ENCODE assay signal across 9 cellular contexts in genomic region chr2:196089448-196089847, GRCh38. TPM values are rescaled to one million over a fixed set of nuclear protein-coding genes. Genes with fewer than 3 reads are reported as not detected.
DNase-seq lines count a peak whose midpoint lies in the region; ATAC-seq and TF ChIP-seq lines count a peak whose summit lies in the region.
"Not testable (repeated sequence)": the region's sequence is repeated elsewhere in the genome, so short reads cannot be mapped to it uniquely, and the experiment has no call there.
"Had no signal": no experiment of that assay in that cellular context is flagged by ENCODE, and none has a peak within 500 bp of the region (broad histone marks: within the 10 kb centered on the region; RNA-seq: fewer than 3 reads in every experiment).

No MANE protein-coding gene starts in this region.

- not testable (repeated sequence) for TF ChIP-seq CTCF in MM.1S (IDR thresholded peaks at IDR 0.05; ENCODE audit: low read length)

- intact Hi-C loops in activated CD4-positive, alpha-beta T cell treated with anti-CD3 and anti-CD28 coated beads, Interleukin-2, amount 10 ng/mL, durations not matched to agents 24 days and 14 days (cut with micrococcal nuclease); activated T-helper 1 cell treated with anti-CD3 and anti-CD28 coated beads, Interleukin-12 subunit alpha, Interleukin-12 subunit beta, Interleukin-2, Interleukin-4 antibody, amounts not matched to agents 30 ng/mL and 10 ng/mL and 1 ng/mL, durations not matched to agents 14 hours and 24 hours and 36 hours (cut with micrococcal nuclease); naive thymus-derived CD4-positive, alpha-beta T cell (cut with micrococcal nuclease): not testable (repeated sequence)

- H2AFZ ChIP-seq in MM.1S (ENCODE audit: low read length): not testable (repeated sequence)

- H3K9me2 ChIP-seq in MM.1S (replicated peaks; ENCODE audit: insufficient read depth, low read length): not testable (repeated sequence)

- not testable (repeated sequence) for H3K36me3 Mint-ChIP-seq in CD4-positive, CD25-positive, alpha-beta regulatory T cell; activated CD8-positive, alpha-beta T cell treated with anti-CD3 and anti-CD28 coated beads, Interleukin-2, amount 10 ng/mL, durations not matched to agents 7 days and 5 days (ENCODE audit: low read depth); activated T-helper 1 cell treated with anti-CD3 and anti-CD28 coated beads, Interleukin-12 subunit alpha, Interleukin-12 subunit beta, Interleukin-2, Interleukin-4 antibody, amounts not matched to agents 30 ng/mL and 10 ng/mL and 1 ng/mL, durations not matched to agents 14 hours and 24 hours and 36 hours (ENCODE audit: low read depth)
- peaks cover 17% of the 10 kb centered on the region for H3K36me3 Mint-ChIP-seq in activated CD4-positive, alpha-beta T cell treated with anti-CD3 and anti-CD28 coated beads, Interleukin-2, amount 10 ng/mL, durations not matched to agents 24 days and 14 days (ENCODE audit: low read depth)
- H3K36me3 Mint-ChIP-seq in activated naive CD4-positive, alpha-beta T cell treated with anti-CD3 and anti-CD28 coated beads, Interleukin-2, amount 10 ng/mL, durations not matched to agents 7 days and 5 days: peaks cover 26% of the 10 kb centered on the region
- peaks cover 9 to 34% (median 20%) of the 10 kb centered on the region in 5 donors for H3K36me3 Mint-ChIP-seq in naive thymus-derived CD4-positive, alpha-beta T cell

- H3K4me1 ChIP-seq in CD4-positive, CD25-positive, alpha-beta regulatory T cell (ENCODE audit: control insufficient read depth, insufficient read depth, low read length, poor library complexity, severe bottlenecking); MM.1S (ENCODE audit: low read length); naive thymus-derived CD4-positive, alpha-beta T cell (ENCODE audit: control insufficient read depth in 2 of 2, insufficient read depth in 2 of 2, low read length in 2 of 2): not testable (repeated sequence)

- H3K4me1 Mint-ChIP-seq in CD4-positive, CD25-positive, alpha-beta regulatory T cell: peaks cover 12 to 37% (median 23%) of the 10 kb centered on the region in 4 donors
- peaks cover 12% of the 10 kb centered on the region for H3K4me1 Mint-ChIP-seq in activated CD4-positive, alpha-beta T cell treated with anti-CD3 and anti-CD28 coated beads, Interleukin-2, amount 10 ng/mL, durations not matched to agents 24 days and 14 days
- peaks cover 14% of the 10 kb centered on the region for H3K4me1 Mint-ChIP-seq in activated CD8-positive, alpha-beta T cell treated with anti-CD3 and anti-CD28 coated beads, Interleukin-2, amount 10 ng/mL, durations not matched to agents 7 days and 5 days (ENCODE audit: low read depth)
- H3K4me1 Mint-ChIP-seq in activated T-helper 1 cell treated with anti-CD3 and anti-CD28 coated beads, Interleukin-12 subunit alpha, Interleukin-12 subunit beta, Interleukin-2, Interleukin-4 antibody, amounts not matched to agents 30 ng/mL and 10 ng/mL and 1 ng/mL, durations not matched to agents 14 hours and 24 hours and 36 hours (ENCODE audit: low read depth): peaks cover 13% of the 10 kb centered on the region
- peaks cover 29% of the 10 kb centered on the region for H3K4me1 Mint-ChIP-seq in activated naive CD4-positive, alpha-beta T cell treated with anti-CD3 and anti-CD28 coated beads, Interleukin-2, amount 10 ng/mL, durations not matched to agents 7 days and 5 days
- H3K4me1 Mint-ChIP-seq in naive thymus-derived CD4-positive, alpha-beta T cell: peaks cover 0 to 36% (median 23%) of the 10 kb centered on the region in 7 donors

- peaks cover 2 to 41% (median 20%) of the 10 kb centered on the region in 7 donors for H3K9me3 Mint-ChIP-seq in CD4-positive, CD25-positive, alpha-beta regulatory T cell
- H3K9me3 Mint-ChIP-seq in activated CD4-positive, alpha-beta T cell treated with anti-CD3 and anti-CD28 coated beads, Interleukin-2, amount 10 ng/mL, durations not matched to agents 24 days and 14 days: peaks cover 30% of the 10 kb centered on the region
- H3K9me3 Mint-ChIP-seq in activated CD8-positive, alpha-beta T cell treated with anti-CD3 and anti-CD28 coated beads, Interleukin-2, amount 10 ng/mL, durations not matched to agents 7 days and 5 days (ENCODE audit: insufficient read depth): peaks cover 11% of the 10 kb centered on the region
- peaks cover 44% of the 10 kb centered on the region for H3K9me3 Mint-ChIP-seq in activated T-helper 1 cell treated with anti-CD3 and anti-CD28 coated beads, Interleukin-12 subunit alpha, Interleukin-12 subunit beta, Interleukin-2, Interleukin-4 antibody, amounts not matched to agents 30 ng/mL and 10 ng/mL and 1 ng/mL, durations not matched to agents 14 hours and 24 hours and 36 hours
- H3K9me3 Mint-ChIP-seq in activated naive CD4-positive, alpha-beta T cell treated with anti-CD3 and anti-CD28 coated beads, Interleukin-2, amount 10 ng/mL, durations not matched to agents 7 days and 5 days: peaks cover 42% of the 10 kb centered on the region
- H3K9me3 Mint-ChIP-seq in naive thymus-derived CD4-positive, alpha-beta T cell: peaks cover 5 to 58% (median 26%) of the 10 kb centered on the region in 11 donors

- H3K36me3 ChIP-seq in CD4-positive, CD25-positive, alpha-beta regulatory T cell (ENCODE audit: control insufficient read depth, insufficient read depth, low read length); MM.1S (replicated peaks; ENCODE audit: insufficient read depth, low read length); naive thymus-derived CD4-positive, alpha-beta T cell (ENCODE audit: control insufficient read depth in 2 of 3, insufficient read depth in 3 of 3, low read length in 3 of 3): not testable (repeated sequence)

- CTCF ChIA-PET in activated CD8-positive, alpha-beta T cell treated with anti-CD3 and anti-CD28 coated beads, Interleukin-2, amount 10 ng/mL, durations not matched to agents 7 days and 5 days (lab: Charles Lee): interaction anchor here (1.0 kb wide), 1 partner anchor 11 kb away, joined by 3 read pairs; no protein-coding TSS in a partner anchor
- CTCF ChIA-PET in activated naive CD4-positive, alpha-beta T cell treated with anti-CD3 and anti-CD28 coated beads, Interleukin-2, amount 10 ng/mL, durations not matched to agents 7 days and 5 days (lab: Charles Lee); naive thymus-derived CD4-positive, alpha-beta T cell (lab: Charles Lee): not testable (repeated sequence)

- not testable (repeated sequence) for H3K9ac ChIP-seq in MM.1S (ENCODE audit: low read length)

- H3K4me3 Mint-ChIP-seq in CD4-positive, CD25-positive, alpha-beta regulatory T cell: peak overlapping the region; percentile 23 to 38 (median 26)
- not testable (repeated sequence) for H3K4me3 Mint-ChIP-seq in activated CD4-positive, alpha-beta T cell treated with anti-CD3 and anti-CD28 coated beads, Interleukin-2, amount 10 ng/mL, durations not matched to agents 24 days and 14 days; activated CD8-positive, alpha-beta T cell treated with anti-CD3 and anti-CD28 coated beads, Interleukin-2, amount 10 ng/mL, durations not matched to agents 7 days and 5 days; activated T-helper 1 cell treated with anti-CD3 and anti-CD28 coated beads, Interleukin-12 subunit alpha, Interleukin-12 subunit beta, Interleukin-2, Interleukin-4 antibody, amounts not matched to agents 30 ng/mL and 10 ng/mL and 1 ng/mL, durations not matched to agents 14 hours and 24 hours and 36 hours; activated naive CD4-positive, alpha-beta T cell treated with anti-CD3 and anti-CD28 coated beads, Interleukin-2, amount 10 ng/mL, durations not matched to agents 7 days and 5 days
- peak overlapping the region in 6 of 10 donors; percentile 4 to 61 (median 33) for H3K4me3 Mint-ChIP-seq in naive thymus-derived CD4-positive, alpha-beta T cell

- peak overlapping the region in 1 of 3 donors; percentile 42 for H3K27ac Mint-ChIP-seq in CD4-positive, CD25-positive, alpha-beta regulatory T cell
- H3K27ac Mint-ChIP-seq in activated CD4-positive, alpha-beta T cell treated with anti-CD3 and anti-CD28 coated beads, Interleukin-2, amount 10 ng/mL, durations not matched to agents 24 days and 14 days; activated CD8-positive, alpha-beta T cell treated with anti-CD3 and anti-CD28 coated beads, Interleukin-2, amount 10 ng/mL, durations not matched to agents 7 days and 5 days; activated T-helper 1 cell treated with anti-CD3 and anti-CD28 coated beads, Interleukin-12 subunit alpha, Interleukin-12 subunit beta, Interleukin-2, Interleukin-4 antibody, amounts not matched to agents 30 ng/mL and 10 ng/mL and 1 ng/mL, durations not matched to agents 14 hours and 24 hours and 36 hours; naive thymus-derived CD4-positive, alpha-beta T cell: not testable (repeated sequence)
- peak overlapping the region; percentile 65 for H3K27ac Mint-ChIP-seq in activated naive CD4-positive, alpha-beta T cell treated with anti-CD3 and anti-CD28 coated beads, Interleukin-2, amount 10 ng/mL, durations not matched to agents 7 days and 5 days

- not testable (repeated sequence) for H4K20me1 ChIP-seq in MM.1S (ENCODE audit: insufficient read depth, low read length)

- ATAC-seq in CD4-positive, CD25-positive, alpha-beta regulatory T cell (ENCODE audit: low read depth in 2 of 2); activated CD8-positive, alpha-beta T cell treated with anti-CD3 and anti-CD28 coated beads, Interleukin-2, amount 10 ng/mL, durations not matched to agents 7 days and 5 days; naive thymus-derived CD4-positive, alpha-beta T cell: not testable (repeated sequence)

- DNase-seq in CD4-positive, CD25-positive, alpha-beta regulatory T cell: peak in 2 of 3 donors; percentile 51 to 67
- peak; percentile 39 for DNase-seq in MM.1S
- peak; percentile 77 for DNase-seq in activated CD4-positive, alpha-beta T cell treated with anti-CD3 and anti-CD28 coated beads, Interleukin-2, amount 10 ng/mL, durations not matched to agents 24 days and 14 days
- DNase-seq in activated CD8-positive, alpha-beta T cell treated with anti-CD3 and anti-CD28 coated beads, Interleukin-2, amount 10 ng/mL, durations not matched to agents 7 days and 5 days: peak; percentile 44
- peak; percentile 9 for DNase-seq in activated T-helper 1 cell treated with anti-CD3 and anti-CD28 coated beads, Interleukin-12 subunit alpha, Interleukin-12 subunit beta, Interleukin-2, Interleukin-4 antibody, amounts not matched to agents 30 ng/mL and 10 ng/mL and 1 ng/mL, durations not matched to agents 14 hours and 24 hours and 36 hours (ENCODE audit: low spot score)
- DNase-seq in activated naive CD4-positive, alpha-beta T cell treated with anti-CD3 and anti-CD28 coated beads, Interleukin-2, amount 10 ng/mL, durations not matched to agents 7 days and 5 days: peak; percentile 66
- DNase-seq in naive thymus-derived CD4-positive, alpha-beta T cell: peak in 6 of 9 donors; percentile 21 to 53 (median 33)

- H3K27me3 ChIP-seq in CD4-positive, CD25-positive, alpha-beta regulatory T cell (ENCODE audit: control insufficient read depth, insufficient read depth, low read length); MM.1S (replicated peaks; ENCODE audit: insufficient read depth, low read length); naive thymus-derived CD4-positive, alpha-beta T cell (ENCODE audit: control insufficient read depth in 2 of 2, insufficient read depth in 2 of 2, low read length in 2 of 2): not testable (repeated sequence)

- not testable (repeated sequence) for H3F3A ChIP-seq in MM.1S (ENCODE audit: insufficient read depth, low read length)

- not testable (repeated sequence) for H3K79me2 ChIP-seq in MM.1S (ENCODE audit: low read length)

- H3K4me3 ChIP-seq in CD4-positive, CD25-positive, alpha-beta regulatory T cell (ENCODE audit: low read depth, low read length); MM.1S (ENCODE audit: low read length); naive thymus-derived CD4-positive, alpha-beta T cell (ENCODE audit: low read length): not testable (repeated sequence)

- POLR2A ChIA-PET in activated CD8-positive, alpha-beta T cell treated with anti-CD3 and anti-CD28 coated beads, Interleukin-2, amount 10 ng/mL, durations not matched to agents 7 days and 5 days (lab: Charles Lee): not testable (repeated sequence)
- POLR2A ChIA-PET in naive thymus-derived CD4-positive, alpha-beta T cell (lab: Charles Lee): interaction anchor here (1.0 to 1.2 kb wide), 2 partner anchors 30 to 45 kb away, joined by 3 read pairs; no protein-coding TSS in a partner anchor

- H3K27ac ChIP-seq in CD4-positive, CD25-positive, alpha-beta regulatory T cell (ENCODE audit: insufficient read depth, low read length, poor library complexity, severe bottlenecking); MM.1S (ENCODE audit: low read length); naive thymus-derived CD4-positive, alpha-beta T cell (ENCODE audit: low read depth, low read length): not testable (repeated sequence)

- H3K9me3 ChIP-seq in CD4-positive, CD25-positive, alpha-beta regulatory T cell (ENCODE audit: control insufficient read depth in 2 of 2, low read length in 2 of 2); MM.1S (replicated peaks; ENCODE audit: insufficient read depth, low read length); naive thymus-derived CD4-positive, alpha-beta T cell (ENCODE audit: control insufficient read depth in 2 of 3, low read length in 3 of 3): not testable (repeated sequence)

- not testable (repeated sequence) for H3K4me2 ChIP-seq in MM.1S (ENCODE audit: low read depth, low read length)

- H3K27me3 Mint-ChIP-seq in CD4-positive, CD25-positive, alpha-beta regulatory T cell; activated CD4-positive, alpha-beta T cell treated with anti-CD3 and anti-CD28 coated beads, Interleukin-2, amount 10 ng/mL, durations not matched to agents 24 days and 14 days; activated CD8-positive, alpha-beta T cell treated with anti-CD3 and anti-CD28 coated beads, Interleukin-2, amount 10 ng/mL, durations not matched to agents 7 days and 5 days (ENCODE audit: low read depth); activated T-helper 1 cell treated with anti-CD3 and anti-CD28 coated beads, Interleukin-12 subunit alpha, Interleukin-12 subunit beta, Interleukin-2, Interleukin-4 antibody, amounts not matched to agents 30 ng/mL and 10 ng/mL and 1 ng/mL, durations not matched to agents 14 hours and 24 hours and 36 hours (ENCODE audit: insufficient read depth); activated naive CD4-positive, alpha-beta T cell treated with anti-CD3 and anti-CD28 coated beads, Interleukin-2, amount 10 ng/mL, durations not matched to agents 7 days and 5 days; naive thymus-derived CD4-positive, alpha-beta T cell: not testable (repeated sequence)

RNA-seq across cellular contexts. Expression of gene DNAH7, which starts 20.8 kb away (rescaled TPM):
- not detected for total RNA-seq in CD4-positive, CD25-positive, alpha-beta regulatory T cell
- polyA plus RNA-seq in CD4-positive, CD25-positive, alpha-beta regulatory T cell: not detected
- total RNA-seq in activated CD4-positive, alpha-beta T cell treated with anti-CD3 and anti-CD28 coated beads, Interleukin-2, amount 10 ng/mL, durations not matched to agents 24 days and 14 days: not detected in 2 replicates
- not detected for total RNA-seq in activated CD8-positive, alpha-beta T cell treated with anti-CD3 and anti-CD28 coated beads, Interleukin-2, amount 10 ng/mL, durations not matched to agents 7 days and 5 days
- not detected in 2 replicates for total RNA-seq in activated T-helper 1 cell treated with anti-CD3 and anti-CD28 coated beads, Interleukin-12 subunit alpha, Interleukin-12 subunit beta, Interleukin-2, Interleukin-4 antibody, amounts not matched to agents 30 ng/mL and 10 ng/mL and 1 ng/mL, durations not matched to agents 14 hours and 24 hours and 36 hours
- total RNA-seq in naive thymus-derived CD4-positive, alpha-beta T cell: not detected
- polyA plus RNA-seq in naive thymus-derived CD4-positive, alpha-beta T cell: not detected
- total RNA-seq: CD4-positive, alpha-beta T cell; G401 had no signal

Comparison
In these comparisons a context has a peak if more than half of its experiments do, and no peak if none do; other contexts are left out.
1. DNase-seq: peak in every context shown above with its lines; median percentile 77 in activated CD4-positive, alpha-beta T cell treated with anti-CD3 and anti-CD28 coated beads, Interleukin-2, amount 10 ng/mL, durations not matched to agents 24 days and 14 days; 66 in activated naive CD4-positive, alpha-beta T cell treated with anti-CD3 and anti-CD28 coated beads, Interleukin-2, amount 10 ng/mL, durations not matched to agents 7 days and 5 days; 59 in CD4-positive, CD25-positive, alpha-beta regulatory T cell; 44 in activated CD8-positive, alpha-beta T cell treated with anti-CD3 and anti-CD28 coated beads, Interleukin-2, amount 10 ng/mL, durations not matched to agents 7 days and 5 days; 39 in MM.1S; 33 in naive thymus-derived CD4-positive, alpha-beta T cell; 9 in activated T-helper 1 cell treated with anti-CD3 and anti-CD28 coated beads, Interleukin-12 subunit alpha, Interleukin-12 subunit beta, Interleukin-2, Interleukin-4 antibody, amounts not matched to agents 30 ng/mL and 10 ng/mL and 1 ng/mL, durations not matched to agents 14 hours and 24 hours and 36 hours.